11 cellular contexts compared by ENCODE assay signal in genomic region chr20:44477151-44477550, GRCh38. TPM values are rescaled to one million over a fixed set of nuclear protein-coding genes. Genes with fewer than 3 reads are reported as not detected.
DNase-seq lines count a peak whose midpoint lies in the region; ATAC-seq lines count a peak whose summit lies in the region.
"Had no signal": no experiment of that assay in that cellular context is flagged by ENCODE, and none has a peak within 500 bp of the region (broad histone marks: within the 10 kb centered on the region; RNA-seq: fewer than 3 reads in every experiment).

No MANE protein-coding gene starts in this region.

- no peak for ATAC-seq in stimulated activated naive CD8-positive, alpha-beta T cell treated with anti-CD3 and anti-CD28 coated beads, Interleukin-15, Interleukin-2, amounts not matched to agents 100 U/mL and 50 U/mL, for 24 hours
- ATAC-seq in naive B cell (ENCODE audit: low read depth in 2 of 2) = no peak

- no peaks in the 10 kb centered on the region for H3K27me3 Mint-ChIP-seq in stimulated activated naive CD8-positive, alpha-beta T cell treated with anti-CD3 and anti-CD28 coated beads, Interleukin-15, Interleukin-2, amounts not matched to agents 100 ng/mL and 50 ng/mL, for 24 hours
- no peaks in the 10 kb centered on the region for H3K27me3 Mint-ChIP-seq in activated naive CD8-positive, alpha-beta T cell treated with anti-CD3 and anti-CD28 coated beads for 36 hours
- H3K27me3 Mint-ChIP-seq in naive B cell = no peaks in the 10 kb centered on the region

- H3K27ac ChIP-seq in caudate nucleus (ENCODE audit: low read depth, low read length) = no peak overlapping the region

- H3K36me3 Mint-ChIP-seq in stimulated activated naive CD8-positive, alpha-beta T cell treated with anti-CD3 and anti-CD28 coated beads, Interleukin-15, Interleukin-2, amounts not matched to agents 100 ng/mL and 50 ng/mL, for 24 hours (ENCODE audit: low read depth) = peaks cover 17% of the 10 kb centered on the region
- H3K36me3 Mint-ChIP-seq in activated naive CD8-positive, alpha-beta T cell treated with anti-CD3 and anti-CD28 coated beads for 36 hours = peaks cover 23% of the 10 kb centered on the region
- peaks cover 0 to 6% of the 10 kb centered on the region in 2 donors for H3K36me3 Mint-ChIP-seq in naive B cell

- no peak overlapping the region for H3K27ac Mint-ChIP-seq in stimulated activated naive CD8-positive, alpha-beta T cell treated with anti-CD3 and anti-CD28 coated beads, Interleukin-15, Interleukin-2, amounts not matched to agents 100 ng/mL and 50 ng/mL, for 24 hours
- peak overlapping the region; percentile 46 for H3K27ac Mint-ChIP-seq in activated naive CD8-positive, alpha-beta T cell treated with anti-CD3 and anti-CD28 coated beads for 36 hours
- H3K27ac Mint-ChIP-seq in naive B cell = peak overlapping the region; percentile 39 to 98 (median 78)

- DNase-seq in stimulated activated naive CD8-positive, alpha-beta T cell treated with anti-CD3 and anti-CD28 coated beads, Interleukin-15, Interleukin-2, amounts not matched to agents 100 U/mL and 50 U/mL, for 24 hours = no peak
- DNase-seq in activated naive CD8-positive, alpha-beta T cell treated with anti-CD3 and anti-CD28 coated beads for 36 hours = no peak
- DNase-seq in naive B cell = no peak
- DNase-seq in NCI-H187 treated with DMSO at 0.1 percent for 48 hours (lab: John Stamatoyannopoulos, UW) = no peak
- no peak for DNase-seq in stimulated activated CD4-positive, alpha-beta T cell treated with anti-CD3 and anti-CD28 coated beads, Interleukin-4, amount 100 ng/mL, for 24 hours
- DNase-seq in NCI-H446 treated with DMSO at 0.1 percent for 48 hours (lab: John Stamatoyannopoulos, UW) = no peak
- DNase-seq in caudate nucleus (lab: John Stamatoyannopoulos, UW) = no peak
- DNase-seq: activated CD8-positive, alpha-beta memory T cell treated with anti-CD3 and anti-CD28 coated beads for 24 hours; cerebellar nuclear complex; lower lobe of right lung had no signal

- H3K4me1 Mint-ChIP-seq in stimulated activated naive CD8-positive, alpha-beta T cell treated with anti-CD3 and anti-CD28 coated beads, Interleukin-15, Interleukin-2, amounts not matched to agents 100 ng/mL and 50 ng/mL, for 24 hours (ENCODE audit: low read depth) = peaks cover 25% of the 10 kb centered on the region
- H3K4me1 Mint-ChIP-seq in activated naive CD8-positive, alpha-beta T cell treated with anti-CD3 and anti-CD28 coated beads for 36 hours = peaks cover 21% of the 10 kb centered on the region
- H3K4me1 Mint-ChIP-seq in naive B cell = peaks cover 31 to 48% (median 37%) of the 10 kb centered on the region in 3 donors

- no peaks in the 10 kb centered on the region for H3K9me3 Mint-ChIP-seq in stimulated activated naive CD8-positive, alpha-beta T cell treated with anti-CD3 and anti-CD28 coated beads, Interleukin-15, Interleukin-2, amounts not matched to agents 100 ng/mL and 50 ng/mL, for 24 hours
- no peaks in the 10 kb centered on the region for H3K9me3 Mint-ChIP-seq in activated naive CD8-positive, alpha-beta T cell treated with anti-CD3 and anti-CD28 coated beads for 36 hours
- H3K9me3 Mint-ChIP-seq in naive B cell = no peaks in the 10 kb centered on the region

- H3K4me3 Mint-ChIP-seq in stimulated activated naive CD8-positive, alpha-beta T cell treated with anti-CD3 and anti-CD28 coated beads, Interleukin-15, Interleukin-2, amounts not matched to agents 100 ng/mL and 50 ng/mL, for 24 hours = peak overlapping the region; percentile 95
- peak overlapping the region; percentile 96 for H3K4me3 Mint-ChIP-seq in activated naive CD8-positive, alpha-beta T cell treated with anti-CD3 and anti-CD28 coated beads for 36 hours
- peak overlapping the region in 6 of 8 donors; percentile 91 to 96 (median 94) for H3K4me3 Mint-ChIP-seq in naive B cell

RNA-seq across cellular contexts. Expression of gene TTPAL, which starts 1.5 kb away (rescaled TPM):
- 10 to 100 TPM; 30.1 to 31.4 TPM for total RNA-seq in activated naive CD8-positive, alpha-beta T cell treated with anti-CD3 and anti-CD28 coated beads for 36 hours
- polyA plus RNA-seq in naive B cell (ENCODE audit: low read depth in 6 of 6) = 10 to 100 TPM in 5 of 6 donors, 1 to 10 TPM in 1; 4.2 to 16.3 (median 13.0) TPM

RNA-seq across cellular contexts. Expression of gene SERINC3, which starts 44.7 kb away (rescaled TPM):
- total RNA-seq in activated naive CD8-positive, alpha-beta T cell treated with anti-CD3 and anti-CD28 coated beads for 36 hours = 10 to 100 TPM; 38.8 to 43.6 TPM
- polyA plus RNA-seq in naive B cell (ENCODE audit: low read depth in 6 of 6) = 100 to 1,000 TPM; 120 to 145 (median 133) TPM
